In genomic region chr2:26575836-26576564, GRCh38 we compare ENCODE assay signal across 30 cellular contexts.
"Had no signal": no experiment of that assay in that cellular context is flagged by ENCODE, and none has a peak within 500 bp of the region (broad histone marks: within the 10 kb centered on the region; RNA-seq: fewer than 3 reads in every experiment).

No MANE protein-coding gene starts in this region.

- H2AFZ ChIP-seq: hepatocyte had no signal

- H3K4me1 ChIP-seq: gastroesophageal sphincter, pancreas, psoas muscle, tibial nerve had no signal

- H3K4me1 Mint-ChIP-seq: brain, nephron had no signal

- FAIRE-seq: pancreas, TTC549 had no signal

- H3K36me3 ChIP-seq: cardiac muscle cell, gastroesophageal sphincter, pancreas, tibial nerve had no signal

- H3K27ac ChIP-seq: cardiac muscle cell, coronary artery, dorsolateral prefrontal cortex, gastroesophageal sphincter, hepatocyte, pancreas, psoas muscle, tibial nerve, VCaP had no signal

- H3K79me2 ChIP-seq: hepatocyte had no signal

- H3K9me3 Mint-ChIP-seq: brain; nephron; T-helper 1 cell treated with Interleukin-12 subunit alpha and Interleukin-12 subunit beta and Interleukin-4 antibody, amounts not matched to agents 30 μg/mL and 1 μg/mL, for 36 hours had no signal

- DNase-seq: activated CD4-positive, alpha-beta T cell treated with anti-CD3 and anti-CD28 coated beads for 4 hours; activated CD4-positive, alpha-beta T cell treated with anti-CD3 and anti-CD28 coated beads, Interleukin-2, amount 50 U/mL, for 4 hours; activated CD8-positive, alpha-beta memory T cell treated with anti-CD3 and anti-CD28 coated beads for 24 hours; activated effector memory CD4-positive, alpha-beta T cell treated with Interleukin-2 at 50 U/mL for 16 hours; activated naive CD4-positive, alpha-beta T cell treated with Interleukin-2 at 50 U/mL for 16 hours; anterior cingulate cortex; cerebellar nuclear complex; effector memory CD4-positive, alpha-beta T cell; islet precursor cell; left colon; mesendoderm; psoas muscle; stimulated activated CD4-positive, alpha-beta T cell treated with anti-CD3 and anti-CD28 coated beads, Interleukin-2, amount 100 ng/mL, for 48 hours; stimulated activated naive CD4-positive, alpha-beta T cell treated with Interleukin-2 at 50 U/mL for 16 hours; T-helper 9 cell had no signal

- H3K4me2 ChIP-seq: hepatocyte had no signal

- H3K27ac Mint-ChIP-seq: activated naive CD8-positive, alpha-beta T cell; brain; nephron; T-helper 1 cell treated with Interleukin-12 subunit alpha and Interleukin-12 subunit beta and Interleukin-4 antibody, amounts not matched to agents 30 μg/mL and 1 μg/mL, for 36 hours had no signal

- H3K9me3 ChIP-seq: gastroesophageal sphincter, mucosa of descending colon, pancreas, psoas muscle, tibial nerve had no signal

- H3K4me3 Mint-ChIP-seq: activated naive CD8-positive, alpha-beta T cell; brain; nephron; T-helper 1 cell treated with Interleukin-12 subunit alpha and Interleukin-12 subunit beta and Interleukin-4 antibody, amounts not matched to agents 30 μg/mL and 1 μg/mL, for 36 hours had no signal

- H3K4me3 ChIP-seq: cardiac muscle cell, coronary artery, dorsolateral prefrontal cortex, gastroesophageal sphincter, hepatocyte, lung, mucosa of descending colon, pancreas, psoas muscle, tibial nerve had no signal

- H3K27me3 ChIP-seq: pancreas had no signal

- H3K36me3 Mint-ChIP-seq: activated naive CD8-positive, alpha-beta T cell; brain had no signal
